ENCODE assay signal across 1 cellular context in genomic region chr2:130345091-130345490, GRCh38.
TF ChIP-seq lines count a peak whose summit lies in the region.

No MANE protein-coding gene starts in this region.

TF ChIP-seq in IMR-90, 13 proteins besides CTCF, POLR2A, EP300 and RAD21:
- no peak for TF ChIP-seq SMC3 (IDR thresholded peaks at IDR 0.05; ENCODE audit: low read depth, low read length)
- no peak for TF ChIP-seq MAZ (IDR thresholded peaks at IDR 0.05; ENCODE audit: borderline replicate concordance, low read depth, low read length)
- no peak for TF ChIP-seq MAFK (IDR thresholded peaks at IDR 0.05; ENCODE audit: low read depth, low read length)
- TF ChIP-seq, protein P1, sequence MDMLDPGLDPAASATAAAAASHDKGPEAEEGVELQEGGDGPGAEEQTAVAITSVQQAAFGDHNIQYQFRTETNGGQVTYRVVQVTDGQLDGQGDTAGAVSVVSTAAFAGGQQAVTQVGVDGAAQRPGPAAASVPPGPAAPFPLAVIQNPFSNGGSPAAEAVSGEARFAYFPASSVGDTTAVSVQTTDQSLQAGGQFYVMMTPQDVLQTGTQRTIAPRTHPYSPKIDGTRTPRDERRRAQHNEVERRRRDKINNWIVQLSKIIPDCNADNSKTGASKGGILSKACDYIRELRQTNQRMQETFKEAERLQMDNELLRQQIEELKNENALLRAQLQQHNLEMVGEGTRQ (IDR thresholded peaks at IDR 0.05; ENCODE audit: low read depth, low read length): no peak
- no peak for TF ChIP-seq NFE2L2 (IDR thresholded peaks at IDR 0.05; ENCODE audit: low read depth, low read length)
- no peak for TF ChIP-seq BHLHE40 (IDR thresholded peaks at IDR 0.05; ENCODE audit: low read depth, low read length)
- TF ChIP-seq CHD1 (IDR thresholded peaks at IDR 0.05; ENCODE audit: low read depth, low read length): no peak
- no peak for TF ChIP-seq FOS (IDR thresholded peaks at IDR 0.05; ENCODE audit: low read depth, low read length)
- no peak for TF ChIP-seq ELK1 (IDR thresholded peaks at IDR 0.05; ENCODE audit: borderline replicate concordance, low read depth, low read length)
TF ChIP-seq in IMR-90: peak in this region for 0.
